1 cellular context compared by ENCODE assay signal in the genomic region with DNA sequence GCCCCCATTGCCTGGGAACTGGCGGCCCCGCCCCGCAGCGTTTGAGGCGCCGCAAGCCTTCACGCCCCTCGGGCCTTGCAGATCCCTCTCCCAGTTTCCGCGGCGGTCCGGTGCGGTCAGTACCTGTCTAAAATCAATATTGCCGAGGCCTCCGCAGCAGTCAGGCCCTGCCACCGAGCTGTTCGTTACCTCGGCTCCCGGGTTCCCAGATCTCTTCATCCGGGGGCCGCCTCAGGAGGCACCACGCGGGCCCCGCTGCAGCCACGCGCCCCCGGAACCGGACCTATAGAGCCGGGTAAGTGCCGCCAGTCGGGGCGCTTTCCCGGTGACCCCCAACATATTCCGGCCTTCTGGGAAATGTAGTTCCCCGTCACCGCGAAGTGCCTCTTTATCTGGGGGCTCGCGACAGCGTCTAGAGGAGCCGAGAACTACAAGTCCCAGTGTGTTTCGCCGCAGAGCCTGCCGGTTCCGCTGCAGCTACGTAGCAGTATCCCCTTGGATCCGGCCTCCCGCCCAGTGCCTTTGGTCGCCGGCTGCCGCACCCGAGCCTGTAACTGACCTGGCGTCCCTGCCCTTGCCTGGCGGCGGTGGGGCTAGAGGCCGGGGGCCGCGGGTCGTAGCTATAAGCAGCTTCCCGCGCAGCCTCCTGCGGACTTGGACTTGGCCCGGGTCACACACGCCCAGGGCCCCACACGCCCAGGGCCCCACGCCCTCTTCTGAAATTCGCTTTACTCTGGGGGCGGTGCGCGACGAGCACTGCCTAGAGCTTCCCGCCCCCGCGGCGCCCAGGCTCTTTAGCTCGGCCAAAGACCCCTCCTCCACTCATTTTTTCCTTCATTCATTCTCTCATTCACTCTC.
TF ChIP-seq lines count a peak whose summit lies in the region.

Gene PEMT (minus strand): TSS at position 301 of the 858 bp plus-strand sequence. CDS start 82 bp downstream, at position 219.

TF ChIP-seq in SK-N-SH treated with all-trans-retinoic acid at 6 μM for 48 hours, 23 proteins besides CTCF, POLR2A, EP300 and RAD21 (continued from another document):
- TF ChIP-seq, protein P1, sequence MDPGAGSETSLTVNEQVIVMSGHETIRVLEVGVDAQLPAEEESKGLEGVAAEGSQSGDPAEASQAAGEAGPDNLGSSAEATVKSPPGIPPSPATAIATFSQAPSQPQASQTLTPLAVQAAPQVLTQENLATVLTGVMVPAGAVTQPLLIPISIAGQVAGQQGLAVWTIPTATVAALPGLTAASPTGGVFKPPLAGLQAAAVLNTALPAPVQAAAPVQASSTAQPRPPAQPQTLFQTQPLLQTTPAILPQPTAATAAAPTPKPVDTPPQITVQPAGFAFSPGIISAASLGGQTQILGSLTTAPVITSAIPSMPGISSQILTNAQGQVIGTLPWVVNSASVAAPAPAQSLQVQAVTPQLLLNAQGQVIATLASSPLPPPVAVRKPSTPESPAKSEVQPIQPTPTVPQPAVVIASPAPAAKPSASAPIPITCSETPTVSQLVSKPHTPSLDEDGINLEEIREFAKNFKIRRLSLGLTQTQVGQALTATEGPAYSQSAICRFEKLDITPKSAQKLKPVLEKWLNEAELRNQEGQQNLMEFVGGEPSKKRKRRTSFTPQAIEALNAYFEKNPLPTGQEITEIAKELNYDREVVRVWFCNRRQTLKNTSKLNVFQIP (CRISPR knock-in tag; IDR thresholded peaks at IDR 0.05; ENCODE audit: borderline replicate concordance, low read depth) = no peak
- no peak for TF ChIP-seq TOX (CRISPR knock-in tag; IDR thresholded peaks at IDR 0.05; ENCODE audit: borderline replicate concordance)
